Comparison of ENCODE assay signal across 2 cellular contexts in genomic region chr9:15233941-15234490, GRCh38.
DNase-seq lines count a peak whose midpoint lies in the region; ATAC-seq lines count a peak whose summit lies in the region.
"Not testable (repeated sequence)": the region's sequence is repeated elsewhere in the genome, so short reads cannot be mapped to it uniquely, and the experiment has no call there.

No MANE protein-coding gene starts in this region.

- not testable (repeated sequence) for ATAC-seq in right cardiac atrium

- intact Hi-C loops in right cardiac atrium (cut with DNase I) = not testable (repeated sequence)

- WGBS in right cardiac atrium = 98% methylated on average over 37 of the region's 41 CpGs

- H3K4me1 ChIP-seq in right cardiac atrium (ENCODE audit: control insufficient read depth, insufficient read depth, low read length) = not testable (repeated sequence)

- not testable (repeated sequence) for H3K4me3 ChIP-seq in right cardiac atrium (ENCODE audit: low read length)

- H3K9me3 ChIP-seq in right cardiac atrium (ENCODE audit: control insufficient read depth, low read length) = not testable (repeated sequence)

- not testable (repeated sequence) for H3K27me3 ChIP-seq in right cardiac atrium (ENCODE audit: control insufficient read depth, insufficient read depth)

- not testable (repeated sequence) for H3K27ac ChIP-seq in right cardiac atrium (ENCODE audit: low read length)

- DNase-seq in activated gamma-delta T cell (lab: John Stamatoyannopoulos, UW) (peak; percentile 15), right cardiac atrium (peak in 2 of 3 donors; percentile 34 to 56)
